ENCODE assay signal across 21 cellular contexts in the genomic region with DNA sequence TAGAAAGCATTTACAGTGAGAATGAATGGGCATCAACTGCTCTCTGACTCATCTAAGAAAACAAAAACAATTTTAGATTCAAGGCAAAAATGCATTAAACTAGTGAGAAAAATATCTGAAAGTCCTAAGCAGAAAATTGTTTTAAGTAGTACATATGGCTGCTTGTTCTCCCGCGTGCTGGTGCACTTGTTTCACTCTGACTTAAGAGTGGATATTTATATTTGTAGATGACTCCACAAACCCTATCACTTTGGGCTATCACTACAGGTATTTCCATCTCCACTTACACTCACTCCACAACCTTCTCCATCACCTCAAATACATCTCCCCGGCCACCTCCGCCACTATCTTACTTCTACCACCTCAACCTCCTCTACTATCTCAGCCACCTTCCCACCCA.
DNase-seq lines count a peak whose midpoint lies in the region; ATAC-seq, FAIRE-seq and TF ChIP-seq lines count a peak whose summit lies in the region.
"Had no signal": no experiment of that assay in that cellular context is flagged by ENCODE, and none has a peak within 500 bp of the region (broad histone marks: within the 10 kb centered on the region; RNA-seq: fewer than 3 reads in every experiment).

No MANE protein-coding gene starts in this region.

- H3K4me3 ChIP-seq in HepG2 (replicated peaks in 1 of 3; ENCODE audit: insufficient read depth in 1 of 3, low read depth in 2 of 3, low read length in 3 of 3): no peak overlapping the region
- no peak overlapping the region for H3K4me3 ChIP-seq in right lobe of liver
- no peak overlapping the region for H3K4me3 ChIP-seq in fibroblast of mammary gland (ENCODE audit: control insufficient read depth, low read depth, low read length)
- H3K4me3 ChIP-seq: BLaER1 treated with 17β-estradiol and CSF1 and Interleukin-3, amounts not matched to agents 10 nM and 100 nM; HAP-1 had no signal

- no peak for TF ChIP-seq RAD21 in HepG2 (CRISPR knock-in tag; IDR thresholded peaks at IDR 0.05)

- no peak for DNase-seq in HepG2 (ENCODE audit: low spot score)
- DNase-seq in right lobe of liver: no peak
- no peak for DNase-seq in activated T-helper 2 cell treated with anti-CD3 and anti-CD28 coated beads, Interferon-gamma antibody, Interleukin-2, Interleukin-4, amounts not matched to agents 10 μg/mL and 5 μg/mL and 100 μg/mL, durations not matched to agents 14 hours and 24 hours and 36 hours (ENCODE audit: low spot score)
- DNase-seq in fibroblast of mammary gland (ENCODE audit: low read depth): peak; percentile 50
- no peak for DNase-seq in DMS 273 (lab: John Stamatoyannopoulos, UW; ENCODE audit: unreplicated experiment)
- no peak for DNase-seq in amniotic stem cell (lab: John Stamatoyannopoulos, UW)
- no peak for DNase-seq in NCI-H446 treated with DMSO at 0.1 percent for 48 hours (lab: John Stamatoyannopoulos, UW)
- DNase-seq: 8988T; Calu3; CD8-positive, alpha-beta T cell; DMS 273 treated with DMSO at 0.1 percent for 48 hours; DMS53; DND-41; EL had no signal

- no peaks in the 10 kb centered on the region for H3K79me2 ChIP-seq in HepG2 (ENCODE audit: insufficient read depth, low read length)

- no peaks in the 10 kb centered on the region for H4K20me1 ChIP-seq in HepG2 (ENCODE audit: insufficient read depth, low read length)

- peaks cover 4% of the 10 kb centered on the region; the same call in 1 of the 2 replicates for H3K9me3 ChIP-seq in HepG2 (ENCODE audit: low read length)
- H3K9me3 ChIP-seq in right lobe of liver: no peaks in the 10 kb centered on the region
- H3K9me3 ChIP-seq: HAP-1 had no signal

- no peak for FAIRE-seq in HepG2 (lab: Jason Lieb, UNC)
- FAIRE-seq: GM12891, GM19239, HTR-8/SVneo had no signal

- TF ChIP-seq CTCF in HepG2 (CRISPR knock-in tag; IDR thresholded peaks at IDR 0.05) (no peak), right lobe of liver (IDR thresholded peaks at IDR 0.05) (no peak), fibroblast of mammary gland (conservative IDR thresholded peaks at IDR 0.05; ENCODE audit: control insufficient read depth, insufficient read depth, low read depth, low read length) (no peak)

- H3K36me3 ChIP-seq in HepG2 (replicated peaks in 1 of 2; ENCODE audit: control insufficient read depth in 1 of 2, insufficient read depth in 2 of 2, low read length in 2 of 2) (no peaks in the 10 kb centered on the region), right lobe of liver (no peaks in the 10 kb centered on the region)
- H3K36me3 ChIP-seq: BLaER1 treated with 17β-estradiol and CSF1 and Interleukin-3, amounts not matched to agents 10 nM and 100 nM; HAP-1 had no signal

- no peak overlapping the region for H3K9ac ChIP-seq in HepG2 (ENCODE audit: insufficient read depth, low read depth, low read length)
- H3K9ac ChIP-seq: BLaER1 treated with 17β-estradiol and CSF1 and Interleukin-3, amounts not matched to agents 10 nM and 100 nM had no signal

- CTCF ChIA-PET in HepG2 (lab: Yijun Ruan, JAX; ENCODE audit: low intra/inter-chr PET ratio, low total read pairs): no interaction called here

- peaks cover 21% of the 10 kb centered on the region for H3K27me3 Mint-ChIP-seq in activated T-helper 2 cell treated with anti-CD3 and anti-CD28 coated beads, Interferon-gamma antibody, Interleukin-2, Interleukin-4, amounts not matched to agents 10 μg/mL and 5 μg/mL and 100 μg/mL, durations not matched to agents 14 hours and 24 hours and 36 hours (ENCODE audit: low read depth)
- H3K27me3 Mint-ChIP-seq: B cell had no signal

- H2AFZ ChIP-seq in HepG2 (ENCODE audit: low read length): no peak overlapping the region

- peaks cover 25% of the 10 kb centered on the region for H3K9me3 Mint-ChIP-seq in activated T-helper 2 cell treated with anti-CD3 and anti-CD28 coated beads, Interferon-gamma antibody, Interleukin-2, Interleukin-4, amounts not matched to agents 10 μg/mL and 5 μg/mL and 100 μg/mL, durations not matched to agents 14 hours and 24 hours and 36 hours
- H3K9me3 Mint-ChIP-seq: CD8-positive, alpha-beta T cell had no signal

- peaks cover 48% of the 10 kb centered on the region for H3K4me1 Mint-ChIP-seq in activated T-helper 2 cell treated with anti-CD3 and anti-CD28 coated beads, Interferon-gamma antibody, Interleukin-2, Interleukin-4, amounts not matched to agents 10 μg/mL and 5 μg/mL and 100 μg/mL, durations not matched to agents 14 hours and 24 hours and 36 hours (ENCODE audit: low read depth)
- H3K4me1 Mint-ChIP-seq: B cell had no signal

- H3K4me2 ChIP-seq in HepG2 (ENCODE audit: low read depth, low read length): no peak overlapping the region
- H3K4me2 ChIP-seq: BLaER1 treated with 17β-estradiol and CSF1 and Interleukin-3, amounts not matched to agents 10 nM and 100 nM had no signal

- POLR2A ChIA-PET in HepG2 (lab: Yijun Ruan, JAX): no interaction called here

- H3K36me3 Mint-ChIP-seq in activated T-helper 2 cell treated with anti-CD3 and anti-CD28 coated beads, Interferon-gamma antibody, Interleukin-2, Interleukin-4, amounts not matched to agents 10 μg/mL and 5 μg/mL and 100 μg/mL, durations not matched to agents 14 hours and 24 hours and 36 hours (ENCODE audit: low read depth): peaks cover 6% of the 10 kb centered on the region
- H3K36me3 Mint-ChIP-seq: CD8-positive, alpha-beta T cell had no signal

- no peak overlapping the region for H3K27ac ChIP-seq in HepG2 (ENCODE audit: extremely low read length, insufficient read depth, low read length)
- H3K27ac ChIP-seq in right lobe of liver: no peak overlapping the region
- H3K27ac ChIP-seq: BLaER1 treated with 17β-estradiol and CSF1 and Interleukin-3, amounts not matched to agents 10 nM and 100 nM had no signal

- ATAC-seq in HepG2 (no peak), right lobe of liver (no peak)
- ATAC-seq: CD8-positive, alpha-beta T cell had no signal

- intact Hi-C loops in HepG2 (cut with micrococcal nuclease; ENCODE audit: unreplicated experiment) (no loop called here), right lobe of liver (cut with DNase I) (no loop called here)
- intact Hi-C loops in activated T-helper 2 cell treated with anti-CD3 and anti-CD28 coated beads, Interferon-gamma antibody, Interleukin-2, Interleukin-4, amounts not matched to agents 10 μg/mL and 5 μg/mL and 100 μg/mL, durations not matched to agents 14 hours and 24 hours and 36 hours (cut with micrococcal nuclease): no loop called here

- WGBS in HepG2 (ENCODE audit: low lambda C conversion rate): 72% methylated on average over 4 of the region's 4 CpGs
- 92% methylated on average over 4 of the region's 4 CpGs for WGBS in right lobe of liver (ENCODE audit: insufficient coverage, low coverage, low lambda C conversion rate, missing lambda C conversion rate)

- peak overlapping the region; percentile 46 for H3K27ac Mint-ChIP-seq in activated T-helper 2 cell treated with anti-CD3 and anti-CD28 coated beads, Interferon-gamma antibody, Interleukin-2, Interleukin-4, amounts not matched to agents 10 μg/mL and 5 μg/mL and 100 μg/mL, durations not matched to agents 14 hours and 24 hours and 36 hours
- H3K27ac Mint-ChIP-seq: B cell; CD8-positive, alpha-beta T cell; IgD-negative memory B cell had no signal

- BruUV-seq in HepG2 (replicated peaks; lab: Mats Ljungman, UMichigan): no TSS peak

- in situ Hi-C loops in HepG2 (cut with HindIII; ENCODE audit: extremely low pct_ligation_motif_present, low pct_unique_long_range_greater_than_20kb): no loop called here

- TF ChIP-seq POLR2A in HepG2 (IDR thresholded peaks at IDR 0.05; ENCODE audit: insufficient read depth in 1 of 2, low read depth in 2 of 2, low read length in 2 of 2) (no peak), right lobe of liver (IDR thresholded peaks at IDR 0.05) (no peak)

- H3K4me1 ChIP-seq in HepG2 (ENCODE audit: insufficient read depth, low read length): no peaks in the 10 kb centered on the region
- no peaks in the 10 kb centered on the region for H3K4me1 ChIP-seq in right lobe of liver

- peaks cover 0 to 3% of the 10 kb centered on the region in 2 experiments; a peak in 1 of 5 replicates for H3K27me3 ChIP-seq in HepG2 (ENCODE audit: control insufficient read depth in 1 of 2, insufficient read depth in 2 of 2, low read length in 2 of 2)
- no peaks in the 10 kb centered on the region for H3K27me3 ChIP-seq in right lobe of liver

- no peak for TF ChIP-seq EP300 in HepG2 (IDR thresholded peaks at IDR 0.05; ENCODE audit: low read depth in 2 of 2, low read length in 2 of 2)
- no peak for TF ChIP-seq EP300 in HepG2 (CRISPR knock-in tag; IDR thresholded peaks at IDR 0.05; ENCODE audit: borderline replicate concordance)

- H3K4me3 Mint-ChIP-seq in activated T-helper 2 cell treated with anti-CD3 and anti-CD28 coated beads, Interferon-gamma antibody, Interleukin-2, Interleukin-4, amounts not matched to agents 10 μg/mL and 5 μg/mL and 100 μg/mL, durations not matched to agents 14 hours and 24 hours and 36 hours (ENCODE audit: low read depth): no peak overlapping the region
- H3K4me3 Mint-ChIP-seq: B cell; CD8-positive, alpha-beta T cell; IgD-negative memory B cell had no signal

TF ChIP-seq in HepG2, 621 proteins besides CTCF, POLR2A, EP300 and RAD21:
- TF ChIP-seq, protein P1, sequence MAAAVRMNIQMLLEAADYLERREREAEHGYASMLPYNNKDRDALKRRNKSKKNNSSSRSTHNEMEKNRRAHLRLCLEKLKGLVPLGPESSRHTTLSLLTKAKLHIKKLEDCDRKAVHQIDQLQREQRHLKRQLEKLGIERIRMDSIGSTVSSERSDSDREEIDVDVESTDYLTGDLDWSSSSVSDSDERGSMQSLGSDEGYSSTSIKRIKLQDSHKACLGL (CRISPR knock-in tag; IDR thresholded peaks at IDR 0.05): no peak
- peak; percentile 42 for TF ChIP-seq ZNF282 (IDR thresholded peaks at IDR 0.05; ENCODE audit: partially characterized antibody)
